In genomic region chr11:101262258-101262657, GRCh38 we compare ENCODE assay signal across 26 cellular contexts.
"Had no signal": no experiment of that assay in that cellular context is flagged by ENCODE, and none has a peak within 500 bp of the region (broad histone marks: within the 10 kb centered on the region; RNA-seq: fewer than 3 reads in every experiment).

No MANE protein-coding gene starts in this region.

- H3K27ac ChIP-seq: colonic mucosa, coronary artery, dorsolateral prefrontal cortex, epithelial cell of prostate, esophagus muscularis mucosa, esophagus squamous epithelium, foreskin keratinocyte, gastroesophageal sphincter, heart left ventricle, heart right ventricle had no signal

- H3K4me3 ChIP-seq: colonic mucosa, coronary artery, dorsolateral prefrontal cortex, esophagus muscularis mucosa, esophagus squamous epithelium, gastroesophageal sphincter, heart left ventricle, heart right ventricle had no signal

- H3K36me3 ChIP-seq: colonic mucosa, esophagus muscularis mucosa, esophagus squamous epithelium, gastroesophageal sphincter, heart left ventricle, heart right ventricle had no signal

- FAIRE-seq: colon, endothelial cell of umbilical vein, frontal cortex had no signal

- H3K9me3 ChIP-seq: colonic mucosa, esophagus muscularis mucosa, esophagus squamous epithelium, gastroesophageal sphincter, heart left ventricle, heart right ventricle had no signal

- ATAC-seq: effector memory CD8-positive, alpha-beta T cell; esophagus mucosa; foreskin keratinocyte; gastroesophageal sphincter; heart left ventricle; heart right ventricle had no signal

- H3K4me1 ChIP-seq: colonic mucosa, esophagus muscularis mucosa, esophagus squamous epithelium, foreskin keratinocyte, gastroesophageal sphincter, heart left ventricle, heart right ventricle had no signal

- DNase-seq: colonic mucosa; cortex of kidney; dermis blood vessel endothelial cell; dorsolateral prefrontal cortex; effector CD4-positive, alpha-beta T cell; effector CD8-positive, alpha-beta T cell; effector memory CD4-positive, alpha-beta T cell; effector memory CD8-positive, alpha-beta T cell; endodermal cell; erythroblast; esophagus squamous epithelium; foreskin fibroblast; foreskin keratinocyte; foreskin melanocyte; glutamatergic neuron; head of caudate nucleus; heart left ventricle; heart right ventricle had no signal

- H3K27me3 ChIP-seq: colonic mucosa, esophagus muscularis mucosa, esophagus squamous epithelium, foreskin keratinocyte, gastroesophageal sphincter, heart left ventricle, heart right ventricle had no signal
